10 cellular contexts compared by ENCODE assay signal in genomic region chr1:21909286-21909759, GRCh38. TPM values are rescaled to one million over a fixed set of nuclear protein-coding genes. Genes with fewer than 3 reads are reported as not detected.
DNase-seq lines count a peak whose midpoint lies in the region; ATAC-seq and TF ChIP-seq lines count a peak whose summit lies in the region.
"Had no signal": no experiment of that assay in that cellular context is flagged by ENCODE, and none has a peak within 500 bp of the region (broad histone marks: within the 10 kb centered on the region; RNA-seq: fewer than 3 reads in every experiment).

No MANE protein-coding gene starts in this region.

- H3K4me1 Mint-ChIP-seq in H9: peaks cover 39 to 57% of the 10 kb centered on the region in 2 experiments
- peaks cover 36% of the 10 kb centered on the region for H3K4me1 Mint-ChIP-seq in activated naive CD8-positive, alpha-beta T cell treated with anti-CD3 and anti-CD28 coated beads for 36 hours
- H3K4me1 Mint-ChIP-seq in stimulated activated naive B cell treated with anti-CD40 and anti-IgM and Interleukin-4, amounts not matched to agents 10 μg/mL and 1 μg/mL and 100 μg/mL, for 72 hours: peaks cover 32 to 33% of the 10 kb centered on the region in 2 donors

- no peak overlapping the region for H2BK20ac ChIP-seq in H9 (ENCODE audit: low read depth, low read length, poor library complexity, severe bottlenecking)

- no peak overlapping the region for H3K27ac ChIP-seq in H9 (ENCODE audit: insufficient read length, low read depth, low read length)

- H2BK5ac ChIP-seq in H9 (ENCODE audit: insufficient read length, low read length): no peak overlapping the region

- H2BK12ac ChIP-seq in H9 (ENCODE audit: insufficient read length, low read depth, low read length): no peak overlapping the region

- no peaks in the 10 kb centered on the region for H3K27me3 Mint-ChIP-seq in H9 (ENCODE audit: low read depth)
- no peaks in the 10 kb centered on the region for H3K27me3 Mint-ChIP-seq in activated naive CD8-positive, alpha-beta T cell treated with anti-CD3 and anti-CD28 coated beads for 36 hours
- no peaks in the 10 kb centered on the region for H3K27me3 Mint-ChIP-seq in stimulated activated naive B cell treated with anti-CD40 and anti-IgM and Interleukin-4, amounts not matched to agents 10 μg/mL and 1 μg/mL and 100 μg/mL, for 72 hours

- H3K27me3 ChIP-seq in H9 (ENCODE audit: insufficient read depth, low read length): no peaks in the 10 kb centered on the region

- no peaks in the 10 kb centered on the region for H3K9me3 Mint-ChIP-seq in H9
- H3K9me3 Mint-ChIP-seq in activated naive CD8-positive, alpha-beta T cell treated with anti-CD3 and anti-CD28 coated beads for 36 hours: no peaks in the 10 kb centered on the region
- H3K9me3 Mint-ChIP-seq in stimulated activated naive B cell treated with anti-CD40 and anti-IgM and Interleukin-4, amounts not matched to agents 10 μg/mL and 1 μg/mL and 100 μg/mL, for 72 hours: no peaks in the 10 kb centered on the region

- no peak overlapping the region for H3K56ac ChIP-seq in H9 (ENCODE audit: insufficient read length, low read depth, low read length)

- H3K14ac ChIP-seq in H9 (ENCODE audit: insufficient read depth, low read length): no peak overlapping the region

- DNase-seq in H9 (no peak), iris pigment epithelial cell (ENCODE audit: low read depth) (peak; percentile 43), germinal center (ENCODE audit: low spot score) (no peak)
- DNase-seq in activated naive CD8-positive, alpha-beta T cell treated with anti-CD3 and anti-CD28 coated beads for 36 hours: no peak
- no peak for DNase-seq in stimulated activated naive B cell treated with anti-CD40 and anti-IgM and Interleukin-4, amounts not matched to agents 10 μg/mL and 1 μg/mL and 100 μg/mL, for 72 hours
- no peak for DNase-seq in activated CD4-positive, alpha-beta T cell treated with anti-CD3 and anti-CD28 coated beads, Interleukin-2, amount 50 U/mL, for 1 hour
- no peak for DNase-seq in activated effector memory CD4-positive, alpha-beta T cell treated with Interleukin-2 at 50 U/mL for 16 hours
- DNase-seq: cortex of kidney, midbrain had no signal

- no peak overlapping the region for H3K18ac ChIP-seq in H9 (ENCODE audit: insufficient read length, low read depth, low read length)

- H3K79me1 ChIP-seq in H9 (ENCODE audit: insufficient read depth, low read depth, low read length, poor library complexity, severe bottlenecking): no peaks in the 10 kb centered on the region

- no peak overlapping the region for H2AFZ ChIP-seq in H9 (ENCODE audit: low read length)

- H2AK5ac ChIP-seq in H9 (ENCODE audit: insufficient read length, low read length): no peak overlapping the region

- H4K91ac ChIP-seq in H9 (ENCODE audit: insufficient read length, low read depth, low read length): no peak overlapping the region

- no peak for ATAC-seq in stimulated activated naive B cell treated with anti-CD40 and anti-IgM and Interleukin-4, amounts not matched to agents 10 μg/mL and 1 μg/mL and 100 μg/mL, for 72 hours (replicated peaks)
- no peak for ATAC-seq in HG03196 (IDR thresholded peaks at IDR 0.05; ENCODE audit: unreplicated experiment)

- no peaks in the 10 kb centered on the region for H4K20me1 ChIP-seq in H9 (ENCODE audit: control insufficient read depth, insufficient read depth, insufficient read length)

- no peaks in the 10 kb centered on the region for H3K79me2 ChIP-seq in H9 (ENCODE audit: insufficient read depth, low read length)

- TF ChIP-seq CTCF in H9 (conservative IDR thresholded peaks at IDR 0.05): no peak

- no peak overlapping the region for H3K4me3 Mint-ChIP-seq in H9
- H3K4me3 Mint-ChIP-seq in activated naive CD8-positive, alpha-beta T cell treated with anti-CD3 and anti-CD28 coated beads for 36 hours: peak overlapping the region; percentile 60
- peak overlapping the region; percentile 57 to 62 for H3K4me3 Mint-ChIP-seq in stimulated activated naive B cell treated with anti-CD40 and anti-IgM and Interleukin-4, amounts not matched to agents 10 μg/mL and 1 μg/mL and 100 μg/mL, for 72 hours

- H4K5ac ChIP-seq in H9 (ENCODE audit: insufficient read length, low read depth, low read length): no peak overlapping the region

- no peak overlapping the region for H3T11ph ChIP-seq in H9 (ENCODE audit: low read length)

- WGBS in H9 (ENCODE audit: extremely low coverage, insufficient read length, low lambda C conversion rate): no CpG with 5 or more reads among the region's 1 CpG

- no peak overlapping the region for H2BK15ac ChIP-seq in H9 (ENCODE audit: low read depth, low read length)

- peaks cover 0 to 2% (median 0%) of the 10 kb centered on the region in 3 experiments; a peak in 3 of 7 replicates for H3K36me3 Mint-ChIP-seq in H9 (ENCODE audit: insufficient read depth in 1 of 3, low read depth in 3 of 3)
- no peaks in the 10 kb centered on the region for H3K36me3 Mint-ChIP-seq in activated naive CD8-positive, alpha-beta T cell treated with anti-CD3 and anti-CD28 coated beads for 36 hours
- H3K36me3 Mint-ChIP-seq in stimulated activated naive B cell treated with anti-CD40 and anti-IgM and Interleukin-4, amounts not matched to agents 10 μg/mL and 1 μg/mL and 100 μg/mL, for 72 hours: no peaks in the 10 kb centered on the region

- no peak overlapping the region for H3K23ac ChIP-seq in H9 (ENCODE audit: insufficient read length, low read depth, low read length)

- H3K4ac ChIP-seq in H9 (ENCODE audit: low read depth, low read length): no peak overlapping the region

- H3K4me2 ChIP-seq in H9 (ENCODE audit: insufficient read depth, insufficient read length, low read length): no peak overlapping the region

- H3K9me3 ChIP-seq in H9 (ENCODE audit: control insufficient read depth, low read depth, low read length): no peaks in the 10 kb centered on the region

- H3K4me1 ChIP-seq in H9 (ENCODE audit: insufficient read depth, low read length): peaks cover 10% of the 10 kb centered on the region; the same call in 1 of the 2 replicates

- no peak overlapping the region for H2BK120ac ChIP-seq in H9 (ENCODE audit: low read depth, low read length, poor library complexity, severe bottlenecking)

- no peak overlapping the region for H3K9ac ChIP-seq in H9 (ENCODE audit: extremely low read depth, insufficient read length, low read length)

- H3K23me2 ChIP-seq in H9 (ENCODE audit: insufficient read length, low read depth, low read length, poor library complexity, severe bottlenecking): no peaks in the 10 kb centered on the region

- H4K8ac ChIP-seq in H9 (replicated peaks; ENCODE audit: insufficient read length, low read depth, low read length): no peak overlapping the region

- peak overlapping the region in 2 of 3 experiments; percentile 76 to 96; a peak in 5 of 7 replicates for H3K27ac Mint-ChIP-seq in H9
- peak overlapping the region; percentile 82 for H3K27ac Mint-ChIP-seq in activated naive CD8-positive, alpha-beta T cell treated with anti-CD3 and anti-CD28 coated beads for 36 hours
- H3K27ac Mint-ChIP-seq in stimulated activated naive B cell treated with anti-CD40 and anti-IgM and Interleukin-4, amounts not matched to agents 10 μg/mL and 1 μg/mL and 100 μg/mL, for 72 hours: peak overlapping the region; percentile 96

RNA-seq across cellular contexts. Expression of gene HSPG2, which starts 27.8 kb away (rescaled TPM):
- 80.8 and 90.0 TPM in 2 replicates for total RNA-seq in H9 (2021)
- total RNA-seq in activated naive CD8-positive, alpha-beta T cell treated with anti-CD3 and anti-CD28 coated beads for 36 hours: 10 to 100 TPM; 11.0 to 11.6 TPM

Comparison
In these comparisons a context has a peak if more than half of its experiments do, and no peak if none do; other contexts are left out.
1. H3K4me3 Mint-ChIP-seq: peak in activated naive CD8-positive, alpha-beta T cell treated with anti-CD3 and anti-CD28 coated beads for 36 hours (single experiment) and stimulated activated naive B cell treated with anti-CD40 and anti-IgM and Interleukin-4, amounts not matched to agents 10 μg/mL and 1 μg/mL and 100 μg/mL, for 72 hours (2 of 2); none in H9 (0 of 2).
2. Peak in every context shown above with its lines, with median percentiles within 50 percentile points of each other: H3K27ac Mint-ChIP-seq.